11 cellular contexts compared by ENCODE assay signal in genomic region chr19:8311461-8312260, GRCh38. TPM values are rescaled to one million over a fixed set of nuclear protein-coding genes. Genes with fewer than 3 reads are reported as not detected.
DNase-seq lines count a peak whose midpoint lies in the region; ATAC-seq and TF ChIP-seq lines count a peak whose summit lies in the region.
"Had no signal": no experiment of that assay in that cellular context is flagged by ENCODE, and none has a peak within 500 bp of the region (broad histone marks: within the 10 kb centered on the region; RNA-seq: fewer than 3 reads in every experiment).

No MANE protein-coding gene starts in this region.

- peak; percentile 37 for DNase-seq in activated effector memory CD4-positive, alpha-beta T cell treated with anti-CD3 and anti-CD28 coated beads, Interleukin-2, amount 50 U/mL, for 16 hours
- no peak for DNase-seq in activated effector memory CD4-positive, alpha-beta T cell treated with Interleukin-2 at 50 U/mL for 16 hours
- peak; percentile 61 for DNase-seq in Right ventricle myocardium inferior (ENCODE audit: missing footprints)
- peak; percentile 70 for DNase-seq in transverse colon
- no peak for DNase-seq in type B pancreatic cell (ENCODE audit: extremely low spot score, unreplicated experiment)
- no peak for DNase-seq in midbrain (lab: John Stamatoyannopoulos, UW)
- DNase-seq: activated B cell treated with CpG ODN at 0.5 μM for 24 hours; effector CD8-positive, alpha-beta T cell; NCI-H1092 treated with DMSO at 0.1 percent for 48 hours had no signal

- peaks cover 13% of the 10 kb centered on the region for H3K4me1 Mint-ChIP-seq in type B pancreatic cell (ENCODE audit: unreplicated experiment)

- no peak for TF ChIP-seq POLR2A in transverse colon (IDR thresholded peaks at IDR 0.05)

- no peak for TF ChIP-seq CTCF in transverse colon (IDR thresholded peaks at IDR 0.05)
- TF ChIP-seq CTCF in type B pancreatic cell (conservative IDR thresholded peaks at IDR 0.05), result no peak

- peaks cover 17 to 34% (median 25%) of the 10 kb centered on the region in 4 donors for H3K4me1 ChIP-seq in transverse colon

- H3K9me3 Mint-ChIP-seq in type B pancreatic cell, result no peaks in the 10 kb centered on the region
- H3K9me3 Mint-ChIP-seq: activated B cell treated with CpG ODN at 0.5 μM for 24 hours, nephron had no signal

- peak overlapping the region in 3 of 4 donors; percentile 14 to 33 (median 15) for H3K27ac ChIP-seq in transverse colon

- no peak overlapping the region for H3K4me3 ChIP-seq in transverse colon

- peaks cover 0 to 25% (median 7%) of the 10 kb centered on the region in 4 donors for H3K36me3 ChIP-seq in transverse colon

- 51 to 62% methylated on average over 4 to 16 of the region's 16 CpGs for WGBS in transverse colon (ENCODE audit: low coverage in 1 of 2), 2 donors

- H3K36me3 Mint-ChIP-seq in type B pancreatic cell, result peaks cover 3% of the 10 kb centered on the region
- H3K36me3 Mint-ChIP-seq: activated naive CD8-positive, alpha-beta T cell had no signal

- TF ChIP-seq EP300 in transverse colon (IDR thresholded peaks at IDR 0.05; ENCODE audit: low read depth), result no peak

- no peak overlapping the region for H3K27ac Mint-ChIP-seq in type B pancreatic cell
- H3K27ac Mint-ChIP-seq: activated B cell treated with CpG ODN at 0.5 μM for 24 hours; activated naive CD8-positive, alpha-beta T cell; nephron had no signal

- in situ Hi-C loops in transverse colon (cut with MboI; ENCODE audit: low pct_ligation_motif_present in 1 of 4, low pct_unique_long_range_greater_than_20kb in 1 of 4, low sequenced_read_pairs in 3 of 4), result no loop called here

- H3K9me3 ChIP-seq in transverse colon, result no peaks in the 10 kb centered on the region

- no peak overlapping the region for H3K4me3 Mint-ChIP-seq in type B pancreatic cell
- H3K4me3 Mint-ChIP-seq: activated B cell treated with CpG ODN at 0.5 μM for 24 hours; activated naive CD8-positive, alpha-beta T cell; nephron had no signal

- H3K27me3 ChIP-seq in transverse colon, result no peaks in the 10 kb centered on the region

- H3K27me3 Mint-ChIP-seq in type B pancreatic cell, result peaks cover 3% of the 10 kb centered on the region
- H3K27me3 Mint-ChIP-seq: activated B cell treated with CpG ODN at 0.5 μM for 24 hours; activated naive CD8-positive, alpha-beta T cell had no signal

- no peak for ATAC-seq in Right ventricle myocardium inferior

- intact Hi-C loops in Right ventricle myocardium inferior (cut with DNase I) (no loop called here), transverse colon (cut with DNase I; ENCODE audit: low total_unique reads) (no loop called here)

RNA-seq across cellular contexts. Expression of gene CD320, which starts 3.5 kb away (rescaled TPM):
- total RNA-seq in Right ventricle myocardium inferior, result 32.9 TPM
- total RNA-seq in transverse colon, result 10 to 100 TPM in 3 of 4 donors, 1 to 10 TPM in 1; 9.4 to 73.2 (median 41.0) TPM
- 22.7 and 52.3 TPM in 2 replicates for total RNA-seq in type B pancreatic cell (ENCODE audit: low replicate concordance)

RNA-seq across cellular contexts. Expression of gene NDUFA7, which starts 9.5 kb away (rescaled TPM):
- total RNA-seq in Right ventricle myocardium inferior (129 TPM), transverse colon (10 to 100 TPM; 11.2 to 40.0 (median 18.6) TPM), type B pancreatic cell (ENCODE audit: low replicate concordance) (46.8 and 52.5 TPM in 2 replicates)

RNA-seq across cellular contexts. Expression of gene RPS28, which starts 9.6 kb away (rescaled TPM):
- total RNA-seq in Right ventricle myocardium inferior, result 1,212 TPM
- 100 to 1,000 TPM; 275 to 526 (median 413) TPM for total RNA-seq in transverse colon
- 1,715 and 2,131 TPM in 2 replicates for total RNA-seq in type B pancreatic cell (ENCODE audit: low replicate concordance)

RNA-seq across cellular contexts. Expression of gene KANK3, which starts 31.4 kb away (rescaled TPM):
- 20.5 TPM for total RNA-seq in Right ventricle myocardium inferior
- total RNA-seq in transverse colon, result 10 to 100 TPM in 1 of 4 donors, 1 to 10 TPM in 3; 3.2 to 10.5 (median 4.1) TPM
- 1.6 and 3.1 TPM in 2 replicates for total RNA-seq in type B pancreatic cell (ENCODE audit: low replicate concordance)

RNA-seq across cellular contexts. Expression of gene ANGPTL4, which starts 52.3 kb away (rescaled TPM):
- total RNA-seq in Right ventricle myocardium inferior (24.6 TPM), transverse colon (100 to 1,000 TPM in 1 of 4 donors, 10 to 100 TPM in 1, 1 to 10 TPM in 2; 2.3 to 123 (median 10.3) TPM), type B pancreatic cell (ENCODE audit: low replicate concordance) (4.2 and 4.7 TPM in 2 replicates)
- total RNA-seq: activated B cell treated with CpG ODN at 0.5 μM for 24 hours had no signal

Comparison
In these comparisons a context has a peak if more than half of its experiments do, and no peak if none do; other contexts are left out.
1. DNase-seq: peak in activated effector memory CD4-positive, alpha-beta T cell treated with anti-CD3 and anti-CD28 coated beads, Interleukin-2, amount 50 U/mL, for 16 hours (single experiment), Right ventricle myocardium inferior (single experiment) and transverse colon (single experiment); none in activated effector memory CD4-positive, alpha-beta T cell treated with Interleukin-2 at 50 U/mL for 16 hours (single experiment), type B pancreatic cell (single experiment) and midbrain (single experiment).